8 cellular contexts compared by ENCODE assay signal in the genomic region with DNA sequence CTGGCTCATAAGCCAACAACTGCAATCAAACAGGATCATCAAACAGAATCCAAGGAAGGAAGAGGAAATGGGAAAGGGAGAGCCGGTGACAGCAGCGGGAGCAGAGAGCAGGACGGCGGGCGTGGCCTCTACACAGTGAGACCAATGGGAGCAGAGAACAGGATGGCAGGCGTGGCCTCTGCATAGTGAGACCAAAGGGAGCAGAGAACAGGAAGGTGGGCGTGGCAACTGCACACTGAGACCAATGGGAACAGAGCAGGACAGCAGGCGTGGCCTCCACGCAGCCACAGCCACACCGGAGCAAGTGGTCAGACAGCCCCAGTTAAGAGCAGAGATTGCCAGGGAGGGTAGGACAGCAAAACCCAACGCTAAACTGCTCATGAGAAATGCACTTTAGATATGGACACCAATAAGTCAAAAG. TPM values are rescaled to one million over a fixed set of nuclear protein-coding genes. Genes with fewer than 3 reads are reported as not detected.
A peak's percentile ranks its signal among the peaks of the same experiment; 100 is the strongest.
DNase-seq lines count a peak whose midpoint lies in the region; ATAC-seq and TF ChIP-seq lines count a peak whose summit lies in the region.

No MANE protein-coding gene starts in this region.

- no peaks in the 10 kb centered on the region for H3K36me3 Mint-ChIP-seq in activated naive CD8-positive, alpha-beta T cell treated with anti-CD3 and anti-CD28 coated beads for 36 hours
- H3K36me3 Mint-ChIP-seq in glutamatergic neuron (ENCODE audit: unreplicated experiment) (peaks cover 6% of the 10 kb centered on the region), osteocyte (ENCODE audit: unreplicated experiment) (no peaks in the 10 kb centered on the region)

- ATAC-seq in HG02678 (IDR thresholded peaks at IDR 0.05; ENCODE audit: unreplicated experiment) (peak; percentile 81), GM21360 (IDR thresholded peaks at IDR 0.05; ENCODE audit: unreplicated experiment) (no peak)

- H3K27ac Mint-ChIP-seq in activated naive CD8-positive, alpha-beta T cell treated with anti-CD3 and anti-CD28 coated beads for 36 hours: no peak overlapping the region
- H3K27ac Mint-ChIP-seq in glutamatergic neuron (ENCODE audit: unreplicated experiment) (peak overlapping the region; percentile 5), osteocyte (ENCODE audit: unreplicated experiment) (no peak overlapping the region)

- TF ChIP-seq CTCF in glutamatergic neuron (IDR thresholded peaks at IDR 0.05; ENCODE audit: partially characterized antibody, unreplicated experiment) (no peak), osteocyte (IDR thresholded peaks at IDR 0.05) (no peak)

- peak; percentile 90 for DNase-seq in ELF-1 (ENCODE audit: low read depth, low spot score)
- peak; percentile 98 for DNase-seq in NCI-H2196 (lab: John Stamatoyannopoulos, UW; ENCODE audit: unreplicated experiment)
- peak; percentile 29 for DNase-seq in activated naive CD8-positive, alpha-beta T cell treated with anti-CD3 and anti-CD28 coated beads for 36 hours
- peak; percentile 89 for DNase-seq in glutamatergic neuron
- peak; percentile 91 for DNase-seq in osteocyte (ENCODE audit: extremely low spot score, unreplicated experiment)
- DNase-seq in GM19238 (ENCODE audit: insufficient read length, low spot score): no peak

- peaks cover 8% of the 10 kb centered on the region for H3K4me1 Mint-ChIP-seq in activated naive CD8-positive, alpha-beta T cell treated with anti-CD3 and anti-CD28 coated beads for 36 hours
- H3K4me1 Mint-ChIP-seq in glutamatergic neuron (ENCODE audit: low read depth, unreplicated experiment) (peaks cover 8% of the 10 kb centered on the region), osteocyte (ENCODE audit: unreplicated experiment) (peaks cover 27% of the 10 kb centered on the region)

- H3K27me3 Mint-ChIP-seq in activated naive CD8-positive, alpha-beta T cell treated with anti-CD3 and anti-CD28 coated beads for 36 hours: peaks cover 47% of the 10 kb centered on the region
- peaks cover 22% of the 10 kb centered on the region for H3K27me3 Mint-ChIP-seq in glutamatergic neuron (ENCODE audit: unreplicated experiment)
- H3K27me3 Mint-ChIP-seq in osteocyte (ENCODE audit: unreplicated experiment): no peaks in the 10 kb centered on the region

- H3K9me3 Mint-ChIP-seq in activated naive CD8-positive, alpha-beta T cell treated with anti-CD3 and anti-CD28 coated beads for 36 hours: no peaks in the 10 kb centered on the region
- H3K9me3 Mint-ChIP-seq in glutamatergic neuron (ENCODE audit: unreplicated experiment) (peaks cover 15% of the 10 kb centered on the region), osteocyte (ENCODE audit: unreplicated experiment) (no peaks in the 10 kb centered on the region)

- H3K4me3 Mint-ChIP-seq in activated naive CD8-positive, alpha-beta T cell treated with anti-CD3 and anti-CD28 coated beads for 36 hours: no peak overlapping the region
- H3K4me3 Mint-ChIP-seq in glutamatergic neuron (ENCODE audit: unreplicated experiment): peak overlapping the region; percentile 17
- peak overlapping the region; percentile 23 for H3K4me3 Mint-ChIP-seq in osteocyte (ENCODE audit: unreplicated experiment)

RNA-seq across cellular contexts. Expression of a gene that starts 16.4 kb away (rescaled TPM):
- total RNA-seq in activated naive CD8-positive, alpha-beta T cell treated with anti-CD3 and anti-CD28 coated beads for 36 hours: not detected
- not detected for total RNA-seq in glutamatergic neuron (ENCODE audit: unreplicated experiment)
- total RNA-seq in osteocyte: not detected in 2 replicates

RNA-seq across cellular contexts. Expression of a gene that starts 24.6 kb away (rescaled TPM):
- not detected for total RNA-seq in activated naive CD8-positive, alpha-beta T cell treated with anti-CD3 and anti-CD28 coated beads for 36 hours
- 4.1 TPM for total RNA-seq in glutamatergic neuron (ENCODE audit: unreplicated experiment)
- not detected in 2 replicates for total RNA-seq in osteocyte
